8 cellular contexts compared by ENCODE assay signal in genomic region chr9:106860731-106861584, GRCh38. TPM values are rescaled to one million over a fixed set of nuclear protein-coding genes. Genes with fewer than 3 reads are reported as not detected.
DNase-seq lines count a peak whose midpoint lies in the region; ATAC-seq, FAIRE-seq and TF ChIP-seq lines count a peak whose summit lies in the region.

No MANE protein-coding gene starts in this region.

- no peak overlapping the region for H2AFZ ChIP-seq in H1 (ENCODE audit: low read length)

- intact Hi-C loops in vagina (cut with DNase I), result loop anchor here (10.0 kb wide), 1 partner anchor 424 kb away; the partner anchor contains the start of gene RAD23B

- H3K14ac ChIP-seq in H1 (ENCODE audit: insufficient read length), result no peak overlapping the region

- TF ChIP-seq EP300 in H1 (IDR thresholded peaks at IDR 0.05; ENCODE audit: borderline replicate concordance in 1 of 2, low read depth in 2 of 2, low read length in 2 of 2), result no peak

- H3K56ac ChIP-seq in H1 (replicated peaks; ENCODE audit: insufficient read length, low read depth, low read length), result peak overlapping the region; percentile 69

- H2BK15ac ChIP-seq in H1 (ENCODE audit: low read length), result no peak overlapping the region

- POLR2A ChIA-PET in BJ (lab: Charles Lee), result interaction anchor here (0.7 kb wide), 1 partner anchor 272 kb away, joined by 3 read pairs; no protein-coding TSS in a partner anchor
- POLR2A ChIA-PET in H1 (lab: Charles Lee; ENCODE audit: partially characterized antibody), result interaction anchor here (0.8 to 6.5 kb wide), 17 partner anchors 8 to 169 kb away, joined by 3 to 64 read pairs (median 4); no protein-coding TSS in a partner anchor

- H3K4me1 ChIP-seq in H1 (replicated peaks in 1 of 4; ENCODE audit: control insufficient read depth in 3 of 4, insufficient read depth in 4 of 4, low read length in 3 of 4) (peaks cover 0 to 4% (median 1%) of the 10 kb centered on the region in 4 experiments; a peak in 2 of 7 replicates), vagina (peaks cover 25% of the 10 kb centered on the region)

- H3K4ac ChIP-seq in H1 (replicated peaks; ENCODE audit: insufficient read length, low read depth, low read length), result peak overlapping the region; percentile 30

- peaks cover 19 to 66% of the 10 kb centered on the region in 2 experiments for H3K79me2 ChIP-seq in H1 (ENCODE audit: control insufficient read depth in 1 of 2, insufficient read depth in 2 of 2, low read length in 2 of 2)

- TF ChIP-seq CTCF in BJ (IDR thresholded peaks at IDR 0.05; ENCODE audit: insufficient read depth, low read depth, low read length), result no peak
- no peak for TF ChIP-seq CTCF in H1 (IDR thresholded peaks at IDR 0.05; ENCODE audit: control extremely low read depth in 1 of 3, insufficient read depth in 1 of 3, low read depth in 1 of 3, low read length in 3 of 3)
- no peak for TF ChIP-seq CTCF in vagina (IDR thresholded peaks at IDR 0.05)

- peak; percentile 63 for FAIRE-seq in H1 (lab: Jason Lieb, UNC)

- CTCF ChIA-PET in BJ (lab: Yijun Ruan, JAX), result interaction anchor here (0.7 to 1.6 kb wide), 3 partner anchors 97 to 576 kb away, joined by 3 to 4 read pairs (median 3); no protein-coding TSS in a partner anchor
- CTCF ChIA-PET in H1 (lab: Charles Lee; ENCODE audit: partially characterized antibody), result interaction anchor here (1.1 to 1.6 kb wide), 3 partner anchors 11 to 62 kb away, joined by 3 read pairs; no protein-coding TSS in a partner anchor

- TF ChIP-seq POLR2A in H1 (IDR thresholded peaks at IDR 0.05; ENCODE audit: control extremely low read depth in 1 of 2, low read depth in 2 of 2, low read length in 2 of 2) (peak; percentile 38 to 44; a peak in 2 of 3 replicates), vagina (IDR thresholded peaks at IDR 0.05) (no peak)

- H3K23ac ChIP-seq in H1 (ENCODE audit: insufficient read length), result no peak overlapping the region

- H4K8ac ChIP-seq in H1 (ENCODE audit: extremely low read depth, insufficient read depth, low read length), result peak overlapping the region; percentile 75; the same call in 1 of the 2 replicates

- H3K36me3 ChIP-seq in BJ (ENCODE audit: control insufficient read depth, insufficient read depth, low read length), result no peaks in the 10 kb centered on the region
- no peaks in the 10 kb centered on the region for H3K36me3 ChIP-seq in MG63
- H3K36me3 ChIP-seq in H1 (ENCODE audit: control insufficient read depth in 2 of 4, insufficient read depth in 4 of 4, low read length in 3 of 4), result peaks cover 0 to 2% (median 0%) of the 10 kb centered on the region in 4 experiments; a peak in 1 of 8 replicates
- no peaks in the 10 kb centered on the region for H3K36me3 ChIP-seq in vagina

- peak overlapping the region; percentile 80 to 94 for H3K4me2 ChIP-seq in H1 (ENCODE audit: insufficient read depth in 1 of 2, low read depth in 2 of 2, low read length in 2 of 2)

- no peak overlapping the region for H2BK20ac ChIP-seq in H1 (ENCODE audit: low read length)

- DNase-seq in BJ (ENCODE audit: low read depth), result no peak
- peak; percentile 37 for DNase-seq in MG63
- DNase-seq in H1 (ENCODE audit: low read depth in 1 of 2, low spot score in 2 of 2), result peak in 1 of 2 experiments; percentile 62
- DNase-seq in midbrain (lab: John Stamatoyannopoulos, UW), result peak; percentile 30
- no peak for DNase-seq in vagina (ENCODE audit: extremely low spot score in 2 of 2)
- no peak for DNase-seq in stimulated activated CD4-positive, alpha-beta T cell treated with anti-CD3 and anti-CD28 coated beads, Interleukin-2, amount 100 ng/mL, for 48 hours

- H2BK5ac ChIP-seq in H1 (ENCODE audit: low read depth, low read length), result peak overlapping the region; percentile 98

- TF ChIP-seq RAD21 in H1 (IDR thresholded peaks at IDR 0.05 in 1 of 2, conservative IDR thresholded peaks at IDR 0.05 in 1 of 2; ENCODE audit: low read depth in 2 of 2, low read length in 2 of 2), result no peak; a peak in 1 of 4 replicates

- peak overlapping the region; percentile 18 for H4K5ac ChIP-seq in H1 (ENCODE audit: insufficient read length, low read depth, low read length)

- peak overlapping the region; percentile 99 for H3K18ac ChIP-seq in H1 (ENCODE audit: extremely low read depth, low read length)

- H3K79me1 ChIP-seq in H1 (ENCODE audit: low read depth, low read length), result no peaks in the 10 kb centered on the region

- ATAC-seq in GM18498 (IDR thresholded peaks at IDR 0.05; ENCODE audit: unreplicated experiment) (no peak), HG03196 (IDR thresholded peaks at IDR 0.05; ENCODE audit: unreplicated experiment) (no peak)

- no peaks in the 10 kb centered on the region for H4K20me1 ChIP-seq in H1 (replicated peaks in 1 of 2; ENCODE audit: control insufficient read depth in 1 of 2, insufficient read depth in 2 of 2, low read length in 2 of 2)

- peak overlapping the region; percentile 54; the same call in 1 of the 2 replicates for H2AK5ac ChIP-seq in H1 (ENCODE audit: low read depth, low read length)

- H2BK120ac ChIP-seq in H1 (replicated peaks; ENCODE audit: low read depth, low read length), result no peak overlapping the region

- H3K9ac ChIP-seq in H1 (replicated peaks in 1 of 4; ENCODE audit: extremely low read depth in 1 of 4, low read depth in 3 of 4, low read length in 3 of 4), result peak overlapping the region; percentile 68 to 84 (median 80)

- WGBS in H1 (ENCODE audit: extremely low coverage in 1 of 2, insufficient coverage in 1 of 2, insufficient read length in 1 of 2, insufficient replicate concordance in 2 of 2, low coverage in 1 of 2, low lambda C conversion rate in 2 of 2, missing lambda C conversion rate in 1 of 2), 2 experiments, result 1% methylated on average over 49 of the region's 50 CpGs; no CpG with 5 or more reads in 1 of the 2 experiments

- peak overlapping the region; percentile 85; the same call in 1 of the 2 replicates for H2BK12ac ChIP-seq in H1 (ENCODE audit: low read depth, low read length)

- peaks cover 16% of the 10 kb centered on the region for H3K23me2 ChIP-seq in H1 (ENCODE audit: low read depth, low read length)

- H3K27ac ChIP-seq in H1 (ENCODE audit: low read depth, low read length), result peak overlapping the region; percentile 84
- peak overlapping the region; percentile 91 for H3K27ac ChIP-seq in vagina

- peak overlapping the region; percentile 18 for H4K91ac ChIP-seq in H1 (replicated peaks; ENCODE audit: insufficient read length, low read length)

- peaks cover 3% of the 10 kb centered on the region; the same call in 1 of the 2 replicates for H3K27me3 ChIP-seq in BJ (ENCODE audit: control insufficient read depth, insufficient read depth, low read length)
- H3K27me3 ChIP-seq in MG63, result peaks cover 8% of the 10 kb centered on the region
- H3K27me3 ChIP-seq in H1 (replicated peaks in 1 of 4; ENCODE audit: control insufficient read depth in 3 of 4, extremely low read depth in 1 of 4, insufficient read depth in 3 of 4, low read length in 3 of 4), result no peaks in the 10 kb centered on the region
- no peaks in the 10 kb centered on the region for H3K27me3 ChIP-seq in vagina

- no peaks in the 10 kb centered on the region for H3K9me3 ChIP-seq in MG63
- H3K9me3 ChIP-seq in H1 (ENCODE audit: insufficient read depth in 2 of 2, low read depth in 1 of 2, low read length in 1 of 2), result no peaks in the 10 kb centered on the region
- no peaks in the 10 kb centered on the region for H3K9me3 ChIP-seq in vagina

- H3K4me3 ChIP-seq in BJ (ENCODE audit: low read depth, low read length) (peak overlapping the region; percentile 77), MG63 (peak overlapping the region; percentile 82), H1 (ENCODE audit: extremely low read depth in 1 of 4, insufficient read depth in 2 of 4, low read depth in 3 of 4, low read length in 4 of 4) (peak overlapping the region; percentile 77 to 98 (median 87)), vagina (peak overlapping the region; percentile 77 to 80)

TF ChIP-seq in H1, 55 proteins besides CTCF, POLR2A, EP300 and RAD21 (continues in another document):
- TF ChIP-seq MAFK (IDR thresholded peaks at IDR 0.05; ENCODE audit: low read depth, low read length) (no peak), SIN3A (conservative IDR thresholded peaks at IDR 0.05 in 1 of 2, IDR thresholded peaks at IDR 0.05 in 1 of 2; ENCODE audit: low read depth in 1 of 2, low read length in 2 of 2) (0 out of 4 replicates have a peak, but pooled peaks have one; percentile 49 to 78), ATF2 (IDR thresholded peaks at IDR 0.05; ENCODE audit: low read length) (no peak), CHD2 (IDR thresholded peaks at IDR 0.05; ENCODE audit: low read length) (no peak), HDAC6 (IDR thresholded peaks at IDR 0.05; ENCODE audit: low read depth, low read length) (no peak), RXRA (IDR thresholded peaks at IDR 0.05; ENCODE audit: insufficient read depth, low read depth, low read length) (no peak), BACH1 (IDR thresholded peaks at IDR 0.05; ENCODE audit: low read length) (no peak), SIX5 (IDR thresholded peaks at IDR 0.05; ENCODE audit: low read depth, low read length) (no peak), NANOG (IDR thresholded peaks at IDR 0.05; ENCODE audit: insufficient read depth, low read depth, low read length, poor library complexity, severe bottlenecking) (no peak), TEAD4 (IDR thresholded peaks at IDR 0.05; ENCODE audit: low read depth, low read length) (no peak)

RNA-seq across cellular contexts. Expression of gene ZNF462, which starts 2.0 kb away (rescaled TPM):
- polyA plus RNA-seq in BJ (2011; rRNA removed), result 3.1 and 3.5 TPM in 2 replicates
- polyA minus RNA-seq in BJ (2011; rRNA and poly(A)+ RNA removed), result 17.9 and 21.2 TPM in 2 replicates
- 6.8 and 24.5 TPM in 2 replicates for total RNA-seq in MG63 (2014; rRNA removed; shearing (Covaris generic); ENCODE audit: low replicate concordance)
- 154 and 163 TPM in 2 replicates for total RNA-seq in H1 (2021; fragmentation: NEBNext Ultra II Directional; extraction: Animal tissue kit (Norgen Biotek cat#: 25700))
- polyA plus RNA-seq in H1 (2011; rRNA removed), result 27.6 and 30.0 TPM in 2 replicates
- 19.4 TPM for polyA plus RNA-seq in H1 (2011; cell fraction: cytosol; rRNA removed)
- polyA plus RNA-seq in H1 (2011; cell fraction: nucleus; rRNA removed), result 68.7 TPM
- 38.1 to 50.1 TPM (median 44.2 TPM) in 4 replicates for polyA plus RNA-seq in H1 (2012, experiment 1 of 2)
- polyA plus RNA-seq in H1 (2012, experiment 2 of 2), result 2.1 TPM
- polyA plus RNA-seq in H1 (2013, experiment 1 of 2), result 32.5 TPM
- 27.3 TPM for polyA plus RNA-seq in H1 (2013, experiment 2 of 2)
- polyA minus RNA-seq in H1 (2011; rRNA and poly(A)+ RNA removed), result 160 and 209 TPM in 2 replicates
- 116 TPM for polyA minus RNA-seq in H1 (2011; cell fraction: cytosol; rRNA and poly(A)+ RNA removed)
- polyA minus RNA-seq in H1 (2011; cell fraction: nucleus; rRNA and poly(A)+ RNA removed), result 263 TPM
- total RNA-seq in vagina, result 28.5 TPM

Comparison
In these comparisons a context has a peak if more than half of its experiments do, and no peak if none do; other contexts are left out.
1. DNase-seq: peak in MG63 (single experiment) and midbrain (single experiment); none in BJ (single experiment), vagina (0 of 2) and stimulated activated CD4-positive, alpha-beta T cell treated with anti-CD3 and anti-CD28 coated beads, Interleukin-2, amount 100 ng/mL, for 48 hours (0 of 2).
2. POLR2A ChIP-seq: peak in H1 (2 of 2); none in vagina (0 of 2).
3. Peak in every context shown above with its lines, with median percentiles within 50 percentile points of each other: H3K4me3 ChIP-seq.